Comparison of ENCODE assay signal across 26 cellular contexts in genomic region chrX:2434764-2435163, GRCh38.
"Had no signal": no experiment of that assay in that cellular context is flagged by ENCODE, and none has a peak within 500 bp of the region (broad histone marks: within the 10 kb centered on the region; RNA-seq: fewer than 3 reads in every experiment).

No MANE protein-coding gene starts in this region.

- H3K4me3 ChIP-seq: coronary artery, esophagus squamous epithelium, gastrocnemius medialis, left lung, lung, prostate gland, right atrium auricular region, spleen, tibial artery had no signal

- H3K9me3 Mint-ChIP-seq: activated B cell treated with CpG ODN at 0.5 μM for 24 hours; activated naive CD4-positive, alpha-beta T cell treated with anti-CD3 and anti-CD28 coated beads for 36 hours had no signal

- H3K27me3 Mint-ChIP-seq: activated B cell treated with CpG ODN at 0.5 μM for 24 hours; activated CD8-positive, alpha-beta memory T cell treated with anti-CD3 and anti-CD28 coated beads, Interleukin-2, amount 10 ng/mL, durations not matched to agents 7 days and 5 days; activated CD8-positive, alpha-beta T cell treated with anti-CD3 and anti-CD28 coated beads for 36 hours; activated naive CD8-positive, alpha-beta T cell treated with anti-CD3 and anti-CD28 coated beads, Interleukin-2, amount 10 ng/mL, durations not matched to agents 7 days and 5 days had no signal

- H3K27ac ChIP-seq: coronary artery, esophagus squamous epithelium, gastrocnemius medialis, left lung, prostate gland, right atrium auricular region, spleen, tibial artery had no signal

- H3K27ac Mint-ChIP-seq: activated B cell treated with CpG ODN at 0.5 μM for 24 hours; activated CD8-positive, alpha-beta memory T cell treated with anti-CD3 and anti-CD28 coated beads, Interleukin-2, amount 10 ng/mL, durations not matched to agents 7 days and 5 days; activated CD8-positive, alpha-beta T cell treated with anti-CD3 and anti-CD28 coated beads for 36 hours; activated naive CD4-positive, alpha-beta T cell treated with anti-CD3 and anti-CD28 coated beads for 36 hours; activated naive CD8-positive, alpha-beta T cell treated with anti-CD3 and anti-CD28 coated beads, Interleukin-2, amount 10 ng/mL, durations not matched to agents 7 days and 5 days; endodermal cell; T-helper 1 cell treated with Interleukin-12 subunit alpha and Interleukin-12 subunit beta and Interleukin-4 antibody, amounts not matched to agents 30 μg/mL and 1 μg/mL, for 36 hours had no signal

- H3K36me3 ChIP-seq: gastrocnemius medialis, prostate gland had no signal

- H3K4me1 Mint-ChIP-seq: activated CD8-positive, alpha-beta memory T cell treated with anti-CD3 and anti-CD28 coated beads, Interleukin-2, amount 10 ng/mL, durations not matched to agents 7 days and 5 days; activated naive CD8-positive, alpha-beta T cell treated with anti-CD3 and anti-CD28 coated beads, Interleukin-2, amount 10 ng/mL, durations not matched to agents 7 days and 5 days; endodermal cell had no signal

- H3K4me3 Mint-ChIP-seq: activated B cell treated with CpG ODN at 0.5 μM for 24 hours; activated CD8-positive, alpha-beta memory T cell treated with anti-CD3 and anti-CD28 coated beads, Interleukin-2, amount 10 ng/mL, durations not matched to agents 7 days and 5 days; activated CD8-positive, alpha-beta T cell treated with anti-CD3 and anti-CD28 coated beads for 36 hours; activated naive CD4-positive, alpha-beta T cell treated with anti-CD3 and anti-CD28 coated beads for 36 hours; activated naive CD8-positive, alpha-beta T cell treated with anti-CD3 and anti-CD28 coated beads, Interleukin-2, amount 10 ng/mL, durations not matched to agents 7 days and 5 days; endodermal cell; T-helper 1 cell treated with Interleukin-12 subunit alpha and Interleukin-12 subunit beta and Interleukin-4 antibody, amounts not matched to agents 30 μg/mL and 1 μg/mL, for 36 hours had no signal

- ATAC-seq: activated CD8-positive, alpha-beta memory T cell treated with anti-CD3 and anti-CD28 coated beads, Interleukin-2, amount 10 ng/mL, durations not matched to agents 7 days and 5 days; activated CD8-positive, alpha-beta T cell treated with anti-CD3 and anti-CD28 coated beads for 36 hours; gastrocnemius medialis; left lung; stimulated activated naive CD8-positive, alpha-beta T cell treated with anti-CD3 and anti-CD28 coated beads, Interleukin-15, Interleukin-2, amounts not matched to agents 100 U/mL and 50 U/mL, for 24 hours had no signal

- H3K27me3 ChIP-seq: esophagus squamous epithelium, gastrocnemius medialis, left lung, right atrium auricular region, spleen, tibial artery had no signal

- H3K9me3 ChIP-seq: gastrocnemius medialis, left lung, prostate gland, right atrium auricular region, tibial artery had no signal

- DNase-seq: activated B cell treated with CpG ODN at 0.5 μM for 24 hours; activated CD4-positive, alpha-beta T cell treated with anti-CD3 and anti-CD28 coated beads for 4 hours; activated CD8-positive, alpha-beta memory T cell treated with anti-CD3 and anti-CD28 coated beads, Interleukin-2, amount 10 ng/mL, durations not matched to agents 7 days and 5 days; activated CD8-positive, alpha-beta T cell treated with anti-CD3 and anti-CD28 coated beads for 36 hours; activated effector memory CD4-positive, alpha-beta T cell treated with Interleukin-2 at 50 U/mL for 16 hours; activated naive CD4-positive, alpha-beta T cell treated with anti-CD3 and anti-CD28 coated beads for 36 hours; activated naive CD8-positive, alpha-beta T cell treated with anti-CD3 and anti-CD28 coated beads, Interleukin-2, amount 10 ng/mL, durations not matched to agents 7 days and 5 days; amniotic stem cell; cerebellar nuclear complex; endodermal cell; esophagus squamous epithelium; gastrocnemius medialis; hippocampal formation; kidney glomerular epithelial cell; left lung; midbrain; stimulated activated CD4-positive, alpha-beta T cell treated with anti-CD3 and anti-CD28 coated beads, Interleukin-4, amount 100 ng/mL, for 24 hours; stimulated activated naive CD8-positive, alpha-beta T cell treated with anti-CD3 and anti-CD28 coated beads, Interleukin-15, Interleukin-2, amounts not matched to agents 100 U/mL and 50 U/mL, for 24 hours; T1000; tibial artery had no signal

- H3K4me1 ChIP-seq: esophagus squamous epithelium, prostate gland, right atrium auricular region, tibial artery had no signal
